Comparison of ENCODE assay signal across 8 cellular contexts in the genomic region with DNA sequence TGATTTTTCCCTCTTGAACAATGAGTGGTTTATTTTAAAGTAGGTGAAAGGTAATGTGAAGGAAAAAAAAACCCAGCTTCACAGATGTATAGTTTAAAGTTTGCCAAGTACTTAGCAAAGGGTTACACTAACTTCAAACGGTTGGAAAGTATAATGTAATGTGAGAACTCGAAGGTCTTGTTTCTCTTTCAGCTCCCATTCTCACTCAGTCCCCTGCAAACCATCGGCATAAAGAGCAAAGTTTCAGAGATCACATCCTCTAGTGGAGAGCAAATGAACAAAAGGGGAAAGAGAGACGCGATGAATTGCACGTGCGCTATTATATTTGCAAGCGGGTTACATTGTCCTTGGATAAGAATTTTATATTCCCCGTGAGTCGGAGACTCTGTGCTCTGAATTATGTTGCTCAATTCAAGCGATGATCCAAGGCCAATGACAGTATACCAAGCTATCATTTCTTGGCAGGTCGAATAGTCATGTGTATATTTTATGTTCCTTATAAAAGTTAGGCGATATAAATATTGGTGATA. TPM values are rescaled to one million over a fixed set of nuclear protein-coding genes. Genes with fewer than 3 reads are reported as not detected.
DNase-seq lines count a peak whose midpoint lies in the region; ATAC-seq and TF ChIP-seq lines count a peak whose summit lies in the region.

No MANE protein-coding gene starts in this region.

- H3K36me3 Mint-ChIP-seq in CD8-positive, alpha-beta memory T cell, result peaks cover 0 to 5% (median 0%) of the 10 kb centered on the region in 3 donors

- no peak overlapping the region for H3K4me3 Mint-ChIP-seq in CD8-positive, alpha-beta memory T cell

- peaks cover 8 to 22% of the 10 kb centered on the region in 2 donors for H3K27me3 Mint-ChIP-seq in CD8-positive, alpha-beta memory T cell

- TF ChIP-seq CTCF in tibial nerve (IDR thresholded peaks at IDR 0.05), result peak in 4 of 5 experiments; percentile 10 to 25 (median 18)

- no peaks in the 10 kb centered on the region for H3K27me3 ChIP-seq in tibial nerve
- peaks cover 6% of the 10 kb centered on the region for H3K27me3 ChIP-seq in CD8-positive, alpha-beta memory T cell (ENCODE audit: insufficient read depth, low read length, poor library complexity, severe bottlenecking)

- DNase-seq in stimulated activated CD4-positive, alpha-beta T cell treated with anti-CD3 and anti-CD28 coated beads, Interleukin-15, amount 100 ng/mL, for 24 hours, result peak; percentile 27
- DNase-seq in stimulated activated CD4-positive, alpha-beta T cell treated with anti-CD3 and anti-CD28 coated beads, Interleukin-1b, Interleukin-23, amount 100 ng/mL, for 48 hours, result no peak
- DNase-seq in SK-MEL-5 (ENCODE audit: low read depth, low spot score), result peak; percentile 16
- DNase-seq in iris pigment epithelial cell (ENCODE audit: low read depth), result peak; percentile 79
- DNase-seq in tibial nerve (ENCODE audit: low spot score in 2 of 2), result peak in 1 of 2 donors; percentile 20
- no peak for DNase-seq in CD8-positive, alpha-beta memory T cell
- no peak for DNase-seq in activated effector memory CD4-positive, alpha-beta T cell treated with anti-CD3 and anti-CD28 coated beads, Interleukin-2, amount 50 U/mL, for 16 hours

- CTCF ChIA-PET in CD8-positive, alpha-beta memory T cell (lab: Charles Lee), result interaction anchor here (0.7 to 1.7 kb wide), 4 partner anchors 8 to 216 kb away, joined by 3 to 9 read pairs (median 4); no protein-coding TSS in a partner anchor

- in situ Hi-C loops in SK-MEL-5 (cut with HindIII; ENCODE audit: low pct_unique_long_range_greater_than_20kb, low sequenced_read_pairs), result no loop called here

- H3K4me3 ChIP-seq in tibial nerve, result no peak overlapping the region
- H3K4me3 ChIP-seq in CD8-positive, alpha-beta memory T cell (ENCODE audit: low read length), result no peak overlapping the region

- peaks cover 0 to 25% (median 2%) of the 10 kb centered on the region in 4 donors for H3K4me1 ChIP-seq in tibial nerve
- no peaks in the 10 kb centered on the region for H3K4me1 ChIP-seq in CD8-positive, alpha-beta memory T cell (ENCODE audit: insufficient read depth, low read length)

- H3K4me1 Mint-ChIP-seq in CD8-positive, alpha-beta memory T cell, result peaks cover 0 to 5% (median 0%) of the 10 kb centered on the region in 3 donors

- H3K9me3 ChIP-seq in tibial nerve, result no peaks in the 10 kb centered on the region
- H3K9me3 ChIP-seq in CD8-positive, alpha-beta memory T cell (ENCODE audit: low read length), result no peaks in the 10 kb centered on the region

- H3K27ac ChIP-seq in tibial nerve, result peak overlapping the region in 1 of 4 donors; percentile 11
- no peak overlapping the region for H3K27ac ChIP-seq in CD8-positive, alpha-beta memory T cell (ENCODE audit: low read depth, low read length)

- WGBS in tibial nerve, 2 donors, result 10 to 11% methylated on average over 13 of the region's 13 CpGs

- POLR2A ChIA-PET in CD8-positive, alpha-beta memory T cell (lab: Charles Lee), result no interaction called here

- H3K9me3 Mint-ChIP-seq in CD8-positive, alpha-beta memory T cell, result no peaks in the 10 kb centered on the region

- no peak for TF ChIP-seq POLR2A in tibial nerve (IDR thresholded peaks at IDR 0.05)

- ATAC-seq in HG02981 (IDR thresholded peaks at IDR 0.05; ENCODE audit: unreplicated experiment), result peak; percentile 92

- TF ChIP-seq EP300 in tibial nerve (IDR thresholded peaks at IDR 0.05), result peak in 1 of 2 donors; percentile 56

- no peaks in the 10 kb centered on the region for H3K36me3 ChIP-seq in tibial nerve
- H3K36me3 ChIP-seq in CD8-positive, alpha-beta memory T cell (ENCODE audit: insufficient read depth, low read length), result no peaks in the 10 kb centered on the region

- H3K27ac Mint-ChIP-seq in CD8-positive, alpha-beta memory T cell, result no peak overlapping the region

RNA-seq across cellular contexts. Expression of a gene that starts 37.6 kb away (rescaled TPM):
- total RNA-seq in SK-MEL-5 (2014; rRNA removed; shearing (Covaris generic)), result 0.08 and 0.13 TPM in 2 replicates
- 0.51 and 2.2 TPM in 2 replicates for polyA plus RNA-seq in SK-MEL-5 (2015; cell fraction: cytosol; rRNA removed)
- 1.1 TPM in 2 replicates for polyA plus RNA-seq in SK-MEL-5 (2015; cell fraction: nucleus; rRNA removed)
- total RNA-seq in tibial nerve, result 10 to 100 TPM; 12.9 to 28.2 (median 20.3) TPM
- total RNA-seq in CD8-positive, alpha-beta memory T cell, result 100 to 1,000 TPM; 191 to 199 TPM
- 36.7 TPM for polyA plus RNA-seq in CD8-positive, alpha-beta memory T cell

Comparison
In these comparisons a context has a peak if more than half of its experiments do, and no peak if none do; other contexts are left out.
1. DNase-seq: peak in stimulated activated CD4-positive, alpha-beta T cell treated with anti-CD3 and anti-CD28 coated beads, Interleukin-15, amount 100 ng/mL, for 24 hours (single experiment), SK-MEL-5 (single experiment) and iris pigment epithelial cell (single experiment); none in stimulated activated CD4-positive, alpha-beta T cell treated with anti-CD3 and anti-CD28 coated beads, Interleukin-1b, Interleukin-23, amount 100 ng/mL, for 48 hours (single experiment), CD8-positive, alpha-beta memory T cell (0 of 5) and activated effector memory CD4-positive, alpha-beta T cell treated with anti-CD3 and anti-CD28 coated beads, Interleukin-2, amount 50 U/mL, for 16 hours (single experiment).
2. RNA of a gene that starts 37.6 kb away (total RNA-seq): 191 to 199 TPM in CD8-positive, alpha-beta memory T cell and 12.9 to 28.2 TPM in tibial nerve; 0.08 to 0.13 TPM in SK-MEL-5; every median in the first group is over 10 times any median in the second.